Comparison of ENCODE assay signal across 9 cellular contexts in genomic region chr14:28896337-28896736, GRCh38.
"Had no signal": no experiment of that assay in that cellular context is flagged by ENCODE, and none has a peak within 500 bp of the region (broad histone marks: within the 10 kb centered on the region; RNA-seq: fewer than 3 reads in every experiment).

No MANE protein-coding gene starts in this region.

- FAIRE-seq: HepG2 had no signal

- H3K4me2 ChIP-seq: KMS-11 had no signal

- H3K36me3 ChIP-seq: HAP-1 had no signal

- DNase-seq: GM23248, GOT3, H7, HFFc6, KBM-7 had no signal

- H3K9me3 ChIP-seq: HAP-1 had no signal

- H3K9ac ChIP-seq: GM23248, KMS-11 had no signal

- H3K4me3 ChIP-seq: GM23248, HAP-1 had no signal

- H3K27ac ChIP-seq: GM23248, HL-60, KMS-11 had no signal

- H2AFZ ChIP-seq: GM23248 had no signal
